20 cellular contexts compared by ENCODE assay signal in genomic region chr7:158259141-158259540, GRCh38.
"Had no signal": no experiment of that assay in that cellular context is flagged by ENCODE, and none has a peak within 500 bp of the region (broad histone marks: within the 10 kb centered on the region; RNA-seq: fewer than 3 reads in every experiment).

No MANE protein-coding gene starts in this region.

- H3K4me2 ChIP-seq: KMS-11, SK-N-SH had no signal

- DNase-seq: Kasumi-1, MM.1S, NCI-H1092 treated with DMSO at 0.1 percent for 48 hours, NCI-H1436, NCI-H187, NCI-H2029, NCI-H2081 treated with DMSO at 0.1 percent for 48 hours, NCI-H2171, NCI-H226, NCI-H446, NCI-H510A, NCI-H524 treated with DMSO at 0.1 percent for 48 hours, NCI-H69, NCI-H774, RPMI8226, SHP77, SK-N-SH had no signal

- H3K4me3 ChIP-seq: K562 had no signal

- H3K9ac ChIP-seq: KMS-11, SK-N-SH had no signal

- H3K36me3 Mint-ChIP-seq: IgD-negative memory B cell had no signal

- H3K27ac ChIP-seq: KMS-11 had no signal

- H3K4me1 Mint-ChIP-seq: IgD-negative memory B cell had no signal

- H3K4me3 Mint-ChIP-seq: IgD-negative memory B cell had no signal

- H3K27me3 Mint-ChIP-seq: IgD-negative memory B cell had no signal

- ATAC-seq: K562 had no signal
